10 cellular contexts compared by ENCODE assay signal in the genomic region with DNA sequence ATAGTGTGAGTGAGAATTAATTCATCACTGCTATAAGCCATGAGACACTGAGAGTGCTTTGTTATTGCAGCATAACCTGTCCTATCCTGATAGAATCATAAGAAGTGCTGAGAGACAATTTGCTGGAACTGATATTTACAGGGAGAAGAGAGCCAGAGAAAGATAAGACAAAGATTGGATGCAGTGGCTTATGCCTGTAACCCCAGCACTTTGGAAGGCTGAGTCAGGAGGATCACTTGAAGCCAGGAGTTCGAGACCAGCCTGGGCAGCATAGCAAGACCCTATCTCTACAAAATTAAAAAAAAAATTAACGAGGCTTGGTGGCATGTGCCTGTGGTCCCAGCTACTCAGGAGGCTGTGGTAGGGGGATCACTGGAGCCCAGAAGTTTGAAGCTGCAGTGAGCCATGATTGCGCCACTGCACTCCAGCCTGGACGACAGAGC. TPM values are rescaled to one million over a fixed set of nuclear protein-coding genes. Genes with fewer than 3 reads are reported as not detected.
DNase-seq lines count a peak whose midpoint lies in the region; ATAC-seq, FAIRE-seq and TF ChIP-seq lines count a peak whose summit lies in the region.
"Had no signal": no experiment of that assay in that cellular context is flagged by ENCODE, and none has a peak within 500 bp of the region (broad histone marks: within the 10 kb centered on the region; RNA-seq: fewer than 3 reads in every experiment).

No MANE protein-coding gene starts in this region.

- intact Hi-C loops in HepG2 (cut with micrococcal nuclease; ENCODE audit: unreplicated experiment): no loop called here

- in situ Hi-C loops in HepG2 (cut with HindIII; ENCODE audit: extremely low pct_ligation_motif_present, low pct_unique_long_range_greater_than_20kb): no loop called here

- POLR2A ChIA-PET in activated CD8-positive, alpha-beta T cell treated with anti-CD3 and anti-CD28 coated beads, Interleukin-2, amount 10 ng/mL, durations not matched to agents 7 days and 5 days (lab: Charles Lee): interaction anchor here (0.7 to 1.1 kb wide), 2 partner anchors 69 to 81 kb away, joined by 3 to 5 read pairs; no protein-coding TSS in a partner anchor
- POLR2A ChIA-PET in HepG2 (lab: Yijun Ruan, JAX): no interaction called here

- TF ChIP-seq CTCF in HepG2 (CRISPR knock-in tag; IDR thresholded peaks at IDR 0.05) (no peak), thoracic aorta (IDR thresholded peaks at IDR 0.05) (no peak)

- 72% methylated on average over 4 of the region's 4 CpGs for WGBS in HepG2 (ENCODE audit: low lambda C conversion rate)

- peaks cover 78% of the 10 kb centered on the region for H3K4me1 Mint-ChIP-seq in activated T-cell treated with anti-CD3 and anti-CD28 coated beads, Interleukin-2, amount 50 U/mL, for 4 hours (ENCODE audit: low read depth)
- peaks cover 83% of the 10 kb centered on the region for H3K4me1 Mint-ChIP-seq in activated CD8-positive, alpha-beta T cell treated with anti-CD3 and anti-CD28 coated beads, Interleukin-2, amount 10 ng/mL, durations not matched to agents 7 days and 5 days (ENCODE audit: low read depth)

- H3K4me3 ChIP-seq in HepG2 (replicated peaks in 1 of 3; ENCODE audit: insufficient read depth in 1 of 3, low read depth in 2 of 3, low read length in 3 of 3): no peak overlapping the region
- peak overlapping the region; percentile 61 for H3K4me3 ChIP-seq in thoracic aorta
- H3K4me3 ChIP-seq: pancreas had no signal

- H3K27me3 ChIP-seq in HepG2 (ENCODE audit: control insufficient read depth in 1 of 2, insufficient read depth in 2 of 2, low read length in 2 of 2) (no peaks in the 10 kb centered on the region), thoracic aorta (replicated peaks; ENCODE audit: insufficient read depth) (no peaks in the 10 kb centered on the region)
- H3K27me3 ChIP-seq: pancreas had no signal

- peak overlapping the region; percentile 72 for H3K4me3 Mint-ChIP-seq in activated T-cell treated with anti-CD3 and anti-CD28 coated beads, Interleukin-2, amount 50 U/mL, for 4 hours
- peak overlapping the region; percentile 75 for H3K4me3 Mint-ChIP-seq in activated CD8-positive, alpha-beta T cell treated with anti-CD3 and anti-CD28 coated beads, Interleukin-2, amount 10 ng/mL, durations not matched to agents 7 days and 5 days

- H3K9me3 Mint-ChIP-seq in activated T-cell treated with anti-CD3 and anti-CD28 coated beads, Interleukin-2, amount 50 U/mL, for 4 hours: peaks cover 3% of the 10 kb centered on the region
- H3K9me3 Mint-ChIP-seq in activated CD8-positive, alpha-beta T cell treated with anti-CD3 and anti-CD28 coated beads, Interleukin-2, amount 10 ng/mL, durations not matched to agents 7 days and 5 days (ENCODE audit: insufficient read depth): no peaks in the 10 kb centered on the region

- H3K36me3 ChIP-seq in HepG2 (replicated peaks in 1 of 2; ENCODE audit: control insufficient read depth in 1 of 2, insufficient read depth in 2 of 2, low read length in 2 of 2): no peaks in the 10 kb centered on the region
- H3K36me3 ChIP-seq in thoracic aorta: no peaks in the 10 kb centered on the region
- H3K36me3 ChIP-seq: pancreas had no signal

- peak overlapping the region; percentile 5 for H3K27ac ChIP-seq in HepG2 (ENCODE audit: extremely low read length, insufficient read depth, low read length)
- peak overlapping the region in 1 of 2 donors; percentile 41 for H3K27ac ChIP-seq in thoracic aorta

- H3K9ac ChIP-seq in HepG2 (ENCODE audit: insufficient read depth, low read depth, low read length): no peak overlapping the region

- DNase-seq in activated T-cell treated with anti-CD3 and anti-CD28 coated beads, Interleukin-2, amount 50 U/mL, for 4 hours: no peak
- DNase-seq in activated T-cell treated with anti-CD3 and anti-CD28 coated beads for 4 hours (no peak), HepG2 (ENCODE audit: low spot score) (no peak), thoracic aorta (ENCODE audit: low spot score) (no peak), GM12891 (ENCODE audit: insufficient read length, low spot score) (no peak), HUDEP-2 (lab: John Stamatoyannopoulos, UW; ENCODE audit: unreplicated experiment in 76 of 76) (no peak)
- no peak for DNase-seq in activated CD8-positive, alpha-beta T cell treated with anti-CD3 and anti-CD28 coated beads, Interleukin-2, amount 10 ng/mL, durations not matched to agents 7 days and 5 days
- DNase-seq: NCI-H2171 had no signal

- H3K4me1 ChIP-seq in HepG2 (ENCODE audit: insufficient read depth, low read length): peaks cover 87% of the 10 kb centered on the region
- peaks cover 0 to 6% of the 10 kb centered on the region in 2 donors for H3K4me1 ChIP-seq in thoracic aorta (ENCODE audit: control insufficient read depth in 1 of 2, low read depth in 2 of 2)

- H4K20me1 ChIP-seq in HepG2 (ENCODE audit: insufficient read depth, low read length): no peaks in the 10 kb centered on the region

- TF ChIP-seq EP300 in HepG2 (IDR thresholded peaks at IDR 0.05; ENCODE audit: low read depth in 2 of 2, low read length in 2 of 2) (no peak), HepG2 (CRISPR knock-in tag; IDR thresholded peaks at IDR 0.05; ENCODE audit: borderline replicate concordance) (no peak)

- FAIRE-seq in HepG2 (lab: Jason Lieb, UNC): no peak
- FAIRE-seq in GM12891 (lab: Jason Lieb, UNC): no peak
- FAIRE-seq: pancreas had no signal

- peak overlapping the region; percentile 98 for H3K27ac Mint-ChIP-seq in activated CD8-positive, alpha-beta T cell treated with anti-CD3 and anti-CD28 coated beads, Interleukin-2, amount 10 ng/mL, durations not matched to agents 7 days and 5 days

- no TSS peak for BruUV-seq in HepG2 (replicated peaks; lab: Mats Ljungman, UMichigan)

- H3K9me3 ChIP-seq in HepG2 (ENCODE audit: low read length) (no peaks in the 10 kb centered on the region), thoracic aorta (no peaks in the 10 kb centered on the region)
- H3K9me3 ChIP-seq: pancreas had no signal

- TF ChIP-seq RAD21 in HepG2 (CRISPR knock-in tag; IDR thresholded peaks at IDR 0.05): no peak

- H3K79me2 ChIP-seq in HepG2 (ENCODE audit: insufficient read depth, low read length): no peaks in the 10 kb centered on the region

- CTCF ChIA-PET in activated CD8-positive, alpha-beta T cell treated with anti-CD3 and anti-CD28 coated beads, Interleukin-2, amount 10 ng/mL, durations not matched to agents 7 days and 5 days (lab: Charles Lee): interaction anchor here (1.5 kb wide), 1 partner anchor 70 kb away, joined by 5 read pairs; no protein-coding TSS in a partner anchor
- CTCF ChIA-PET in HepG2 (lab: Yijun Ruan, JAX; ENCODE audit: low intra/inter-chr PET ratio, low total read pairs): no interaction called here

- no peaks in the 10 kb centered on the region for H3K27me3 Mint-ChIP-seq in activated T-cell treated with anti-CD3 and anti-CD28 coated beads, Interleukin-2, amount 50 U/mL, for 4 hours (ENCODE audit: low read depth)
- no peaks in the 10 kb centered on the region for H3K27me3 Mint-ChIP-seq in activated CD8-positive, alpha-beta T cell treated with anti-CD3 and anti-CD28 coated beads, Interleukin-2, amount 10 ng/mL, durations not matched to agents 7 days and 5 days (ENCODE audit: low read depth)

- H2AFZ ChIP-seq in HepG2 (ENCODE audit: low read length): no peak overlapping the region

- TF ChIP-seq POLR2A in HepG2 (IDR thresholded peaks at IDR 0.05; ENCODE audit: insufficient read depth in 1 of 2, low read depth in 2 of 2, low read length in 2 of 2) (no peak), GM12891 (IDR thresholded peaks at IDR 0.05; ENCODE audit: low read depth, low read length) (no peak)

- H3K36me3 Mint-ChIP-seq in activated T-cell treated with anti-CD3 and anti-CD28 coated beads, Interleukin-2, amount 50 U/mL, for 4 hours (ENCODE audit: insufficient read depth): no peaks in the 10 kb centered on the region
- peaks cover 8% of the 10 kb centered on the region for H3K36me3 Mint-ChIP-seq in activated CD8-positive, alpha-beta T cell treated with anti-CD3 and anti-CD28 coated beads, Interleukin-2, amount 10 ng/mL, durations not matched to agents 7 days and 5 days (ENCODE audit: low read depth)

- H3K4me2 ChIP-seq in HepG2 (ENCODE audit: low read depth, low read length): peak overlapping the region; percentile 14

- ATAC-seq in activated T-cell treated with anti-CD3 and anti-CD28 coated beads, Interleukin-2, amount 50 U/mL, for 4 hours: no peak
- no peak for ATAC-seq in activated CD8-positive, alpha-beta T cell treated with anti-CD3 and anti-CD28 coated beads, Interleukin-2, amount 10 ng/mL, durations not matched to agents 7 days and 5 days
- no peak for ATAC-seq in HepG2
- ATAC-seq in thoracic aorta (ENCODE audit: insufficient number of reproducible peaks, low FRiP score, low read depth): no peak
- ATAC-seq in GM21825 (IDR thresholded peaks at IDR 0.05; ENCODE audit: unreplicated experiment): no peak

RNA-seq across cellular contexts. Expression of gene P2RX7, which starts 3.0 kb away (rescaled TPM):
- total RNA-seq in activated T-cell treated with anti-CD3 and anti-CD28 coated beads, Interleukin-2, amount 50 U/mL, for 4 hours: 1 to 10 TPM; 2.5 to 4.8 (median 2.9) TPM
- total RNA-seq in activated CD8-positive, alpha-beta T cell treated with anti-CD3 and anti-CD28 coated beads, Interleukin-2, amount 10 ng/mL, durations not matched to agents 7 days and 5 days: 1 to 10 TPM; 8.9 to 9.7 TPM
- total RNA-seq in HepG2 (2016; rRNA removed; fragmentation: Illumina TruSeq; extraction: Trizol) (0.13 TPM in 1 of 2 replicates, not detected in the other), thoracic aorta (1 to 10 TPM; 3.2 to 4.0 TPM)
- not detected in 2 replicates for total RNA-seq in HepG2 (2016; cell fraction: cytosol; rRNA removed; fragmentation: Illumina TruSeq; extraction: Trizol; ENCODE audit: low read depth)
- total RNA-seq in HepG2 (2016; cell fraction: insoluble cytoplasmic fraction; rRNA removed; fragmentation: Illumina TruSeq; extraction: Trizol): 0.03 TPM in 1 of 2 replicates, not detected in the other
- total RNA-seq in HepG2 (2016; cell fraction: membrane; rRNA removed; fragmentation: Illumina TruSeq; extraction: Trizol): not detected in 2 replicates
- not detected in 2 replicates for total RNA-seq in HepG2 (2016; cell fraction: nucleus; rRNA removed; fragmentation: Illumina TruSeq; extraction: Trizol)
- polyA plus RNA-seq in HepG2 (2011; rRNA removed): 0.56 and 0.73 TPM in 2 replicates
- 0.18 and 0.19 TPM in 2 replicates for polyA plus RNA-seq in HepG2 (2011; cell fraction: cytosol; rRNA removed)
- polyA plus RNA-seq in HepG2 (2011; cell fraction: nucleus; rRNA removed): 1.1 and 1.7 TPM in 2 replicates
- polyA plus RNA-seq in HepG2 (2012): 0.76 and 1.1 TPM in 2 replicates
- not detected in 2 replicates for polyA plus RNA-seq in HepG2 (2016; cell fraction: cytosol; fragmentation: Illumina TruSeq; extraction: Trizol; ENCODE audit: low read depth)
- not detected in 2 replicates for polyA plus RNA-seq in HepG2 (2016; cell fraction: insoluble cytoplasmic fraction; fragmentation: Illumina TruSeq; extraction: Trizol; ENCODE audit: low read depth)
- polyA plus RNA-seq in HepG2 (2016; cell fraction: membrane; fragmentation: Illumina TruSeq; extraction: Trizol; ENCODE audit: low read depth): not detected in 2 replicates
- not detected in 2 replicates for polyA plus RNA-seq in HepG2 (2016; cell fraction: nucleus; fragmentation: Illumina TruSeq; extraction: Trizol; ENCODE audit: insufficient read depth, low read depth)
- 0.38 TPM in 1 of 2 replicates, not detected in the other for polyA minus RNA-seq in HepG2 (2011; rRNA and poly(A)+ RNA removed; ENCODE audit: low replicate concordance)
- polyA minus RNA-seq in HepG2 (2011; cell fraction: cytosol; rRNA and poly(A)+ RNA removed): 0.40 TPM in 1 of 2 replicates, not detected in the other
- 0.64 and 1.9 TPM in 2 replicates for polyA minus RNA-seq in HepG2 (2011; cell fraction: nucleus; rRNA and poly(A)+ RNA removed)
- 0.45 TPM for polyA plus RNA-seq in GM12891 (2012; ENCODE audit: low read depth, missing spikeins)
